ENCODE assay signal across 21 cellular contexts in the genomic region with DNA sequence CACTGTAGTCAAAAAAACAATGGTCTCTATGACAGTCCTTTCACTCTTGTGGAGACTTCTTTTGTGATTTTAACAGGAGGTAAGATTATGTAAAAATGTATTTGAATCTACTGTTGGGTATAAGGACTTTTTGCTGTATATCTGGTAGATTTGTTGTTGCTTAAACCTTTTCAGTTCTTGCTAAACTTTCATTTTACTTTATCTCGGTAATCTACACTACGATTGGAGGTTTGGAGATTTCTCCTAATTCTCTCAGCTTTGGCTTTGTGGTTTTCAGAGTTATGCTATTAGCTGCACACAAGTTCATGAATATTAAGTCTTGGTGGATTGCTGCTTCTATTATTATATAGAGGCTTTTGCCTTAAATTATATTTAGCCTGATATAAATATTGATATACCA.
DNase-seq lines count a peak whose midpoint lies in the region; ATAC-seq and TF ChIP-seq lines count a peak whose summit lies in the region.
"Had no signal": no experiment of that assay in that cellular context is flagged by ENCODE, and none has a peak within 500 bp of the region (broad histone marks: within the 10 kb centered on the region; RNA-seq: fewer than 3 reads in every experiment).

No MANE protein-coding gene starts in this region.

- peak overlapping the region; percentile 41 for H3K4me3 Mint-ChIP-seq in activated CD4-positive, alpha-beta T cell treated with anti-CD3 and anti-CD28 coated beads, Interleukin-2, amount 10 ng/mL, durations not matched to agents 24 days and 14 days
- H3K4me3 Mint-ChIP-seq in activated CD8-positive, alpha-beta T cell treated with anti-CD3 and anti-CD28 coated beads, Interleukin-2, amount 10 ng/mL, durations not matched to agents 7 days and 5 days, result peak overlapping the region; percentile 44
- H3K4me3 Mint-ChIP-seq: CD14-positive monocyte, WTC11 had no signal

- CTCF ChIA-PET in activated CD8-positive, alpha-beta T cell treated with anti-CD3 and anti-CD28 coated beads, Interleukin-2, amount 10 ng/mL, durations not matched to agents 7 days and 5 days (lab: Charles Lee), result interaction anchor here (1.0 kb wide), 1 partner anchor 259 kb away, joined by 3 read pairs; no protein-coding TSS in a partner anchor

- H2AFZ ChIP-seq in osteoblast (ENCODE audit: low read length), result no peak overlapping the region

- POLR2A ChIA-PET in activated CD8-positive, alpha-beta T cell treated with anti-CD3 and anti-CD28 coated beads, Interleukin-2, amount 10 ng/mL, durations not matched to agents 7 days and 5 days (lab: Charles Lee), result no interaction called here

- peak overlapping the region; percentile 62 for H3K27ac ChIP-seq in osteoblast (ENCODE audit: low read depth, low read length)
- H3K27ac ChIP-seq in left ventricle myocardium inferior (replicated peaks), result no peak overlapping the region
- H3K27ac ChIP-seq: prostate gland, upper lobe of right lung had no signal

- H3K4me1 ChIP-seq in osteoblast (ENCODE audit: insufficient read depth, low read length) (peaks cover 68% of the 10 kb centered on the region), left ventricle myocardium inferior (peaks cover 19% of the 10 kb centered on the region)
- H3K4me1 ChIP-seq: prostate gland, upper lobe of right lung had no signal

- no peaks in the 10 kb centered on the region for H3K36me3 ChIP-seq in osteoblast (ENCODE audit: insufficient read depth, low read length)
- no peaks in the 10 kb centered on the region for H3K36me3 ChIP-seq in left ventricle myocardium inferior
- H3K36me3 ChIP-seq: gastroesophageal sphincter, MG63, prostate gland, upper lobe of right lung had no signal

- ATAC-seq in activated CD8-positive, alpha-beta T cell treated with anti-CD3 and anti-CD28 coated beads, Interleukin-2, amount 10 ng/mL, durations not matched to agents 7 days and 5 days, result peak; percentile 51
- ATAC-seq: gastroesophageal sphincter, left ventricle myocardium superior, Panc1, upper lobe of right lung, WTC11 had no signal

- no peak for TF ChIP-seq CTCF in osteoblast (IDR thresholded peaks at IDR 0.05; ENCODE audit: extremely low read depth, low read depth, low read length)
- TF ChIP-seq CTCF in left ventricle myocardium inferior (IDR thresholded peaks at IDR 0.05; ENCODE audit: borderline replicate concordance), result no peak

- peaks cover 15% of the 10 kb centered on the region for H3K79me2 ChIP-seq in osteoblast (ENCODE audit: insufficient read depth, low read length)

- H3K4me1 Mint-ChIP-seq in activated CD4-positive, alpha-beta T cell treated with anti-CD3 and anti-CD28 coated beads, Interleukin-2, amount 10 ng/mL, durations not matched to agents 24 days and 14 days, result peaks cover 30% of the 10 kb centered on the region
- H3K4me1 Mint-ChIP-seq in activated CD8-positive, alpha-beta T cell treated with anti-CD3 and anti-CD28 coated beads, Interleukin-2, amount 10 ng/mL, durations not matched to agents 7 days and 5 days (ENCODE audit: low read depth), result peaks cover 44% of the 10 kb centered on the region

- no peaks in the 10 kb centered on the region for H4K20me1 ChIP-seq in osteoblast (ENCODE audit: insufficient read depth, low read length)

- H3K4me2 ChIP-seq in osteoblast (ENCODE audit: insufficient read depth, low read length), result peak overlapping the region; percentile 61

- H3K9me3 ChIP-seq in osteoblast (ENCODE audit: low read depth, low read length) (no peaks in the 10 kb centered on the region), left ventricle myocardium inferior (replicated peaks) (no peaks in the 10 kb centered on the region)
- H3K9me3 ChIP-seq: gastroesophageal sphincter, MG63, prostate gland, upper lobe of right lung had no signal

- no peak for DNase-seq in activated CD4-positive, alpha-beta T cell treated with anti-CD3 and anti-CD28 coated beads, Interleukin-2, amount 10 ng/mL, durations not matched to agents 24 days and 14 days
- DNase-seq in activated CD4-positive, alpha-beta T cell treated with anti-CD3 and anti-CD28 coated beads for 4 hours, result no peak
- DNase-seq in Jurkat, Clone E6-1 (ENCODE audit: low read depth, low spot score), result peak; percentile 72
- no peak for DNase-seq in activated CD8-positive, alpha-beta T cell treated with anti-CD3 and anti-CD28 coated beads, Interleukin-2, amount 10 ng/mL, durations not matched to agents 7 days and 5 days
- DNase-seq in osteoblast (ENCODE audit: insufficient read length, low spot score, missing footprints), result peak; percentile 6
- no peak for DNase-seq in NCI-H345 treated with DMSO at 0.1 percent for 48 hours (lab: John Stamatoyannopoulos, UW; ENCODE audit: unreplicated experiment)
- DNase-seq in left ventricle myocardium inferior, result no peak
- no peak for DNase-seq in NCI-H774 (lab: John Stamatoyannopoulos, UW)
- DNase-seq: amygdala; DMS79 treated with DMSO at 0.1 percent for 48 hours; left ventricle myocardium superior; MG63; NCI-H187; NCI-H526 treated with DMSO at 0.1 percent for 48 hours; stimulated activated naive CD4-positive, alpha-beta T cell treated with Interleukin-2 at 50 U/mL for 16 hours; upper lobe of right lung had no signal

- H3K9me3 Mint-ChIP-seq in activated CD4-positive, alpha-beta T cell treated with anti-CD3 and anti-CD28 coated beads, Interleukin-2, amount 10 ng/mL, durations not matched to agents 24 days and 14 days, result no peaks in the 10 kb centered on the region
- H3K9me3 Mint-ChIP-seq in activated CD8-positive, alpha-beta T cell treated with anti-CD3 and anti-CD28 coated beads, Interleukin-2, amount 10 ng/mL, durations not matched to agents 7 days and 5 days (ENCODE audit: insufficient read depth), result no peaks in the 10 kb centered on the region
- H3K9me3 Mint-ChIP-seq: CD14-positive monocyte, WTC11 had no signal

- H3K27me3 ChIP-seq in osteoblast (ENCODE audit: insufficient read depth, low read length) (no peaks in the 10 kb centered on the region), left ventricle myocardium inferior (ENCODE audit: low read depth) (no peaks in the 10 kb centered on the region)
- H3K27me3 ChIP-seq: gastroesophageal sphincter, MG63, upper lobe of right lung had no signal

- H3K27ac Mint-ChIP-seq in activated CD4-positive, alpha-beta T cell treated with anti-CD3 and anti-CD28 coated beads, Interleukin-2, amount 10 ng/mL, durations not matched to agents 24 days and 14 days, result peak overlapping the region; percentile 65
- H3K27ac Mint-ChIP-seq in activated CD8-positive, alpha-beta T cell treated with anti-CD3 and anti-CD28 coated beads, Interleukin-2, amount 10 ng/mL, durations not matched to agents 7 days and 5 days, result no peak overlapping the region
- H3K27ac Mint-ChIP-seq: CD14-positive monocyte, WTC11 had no signal

- H3K36me3 Mint-ChIP-seq in activated CD4-positive, alpha-beta T cell treated with anti-CD3 and anti-CD28 coated beads, Interleukin-2, amount 10 ng/mL, durations not matched to agents 24 days and 14 days (ENCODE audit: low read depth), result peaks cover 7% of the 10 kb centered on the region
- H3K36me3 Mint-ChIP-seq in activated CD8-positive, alpha-beta T cell treated with anti-CD3 and anti-CD28 coated beads, Interleukin-2, amount 10 ng/mL, durations not matched to agents 7 days and 5 days (ENCODE audit: low read depth), result peaks cover 5% of the 10 kb centered on the region
- H3K36me3 Mint-ChIP-seq: WTC11 had no signal

- no peak overlapping the region for H3K4me3 ChIP-seq in Jurkat, Clone E6-1 (ENCODE audit: low read length)
- H3K4me3 ChIP-seq in osteoblast (ENCODE audit: insufficient read depth, low read length), result peak overlapping the region; percentile 25
- no peak overlapping the region for H3K4me3 ChIP-seq in left ventricle myocardium inferior
- H3K4me3 ChIP-seq: gastroesophageal sphincter, MG63, prostate gland, upper lobe of right lung had no signal

- intact Hi-C loops in activated CD4-positive, alpha-beta T cell treated with anti-CD3 and anti-CD28 coated beads, Interleukin-2, amount 10 ng/mL, durations not matched to agents 24 days and 14 days (cut with micrococcal nuclease), result loop anchor here (1.0 kb wide), 2 partner anchors 8 to 16 kb away; no protein-coding TSS in a partner anchor
- intact Hi-C loops in left ventricle myocardium inferior (cut with micrococcal nuclease), result no loop called here

- peaks cover 9% of the 10 kb centered on the region for H3K27me3 Mint-ChIP-seq in activated CD4-positive, alpha-beta T cell treated with anti-CD3 and anti-CD28 coated beads, Interleukin-2, amount 10 ng/mL, durations not matched to agents 24 days and 14 days
- H3K27me3 Mint-ChIP-seq in activated CD8-positive, alpha-beta T cell treated with anti-CD3 and anti-CD28 coated beads, Interleukin-2, amount 10 ng/mL, durations not matched to agents 7 days and 5 days (ENCODE audit: low read depth), result peaks cover 2% of the 10 kb centered on the region

Comparison
In these comparisons a context has a peak if more than half of its experiments do, and no peak if none do; other contexts are left out.
1. DNase-seq: peak in Jurkat, Clone E6-1 (single experiment) and osteoblast (single experiment); none in activated CD4-positive, alpha-beta T cell treated with anti-CD3 and anti-CD28 coated beads, Interleukin-2, amount 10 ng/mL, durations not matched to agents 24 days and 14 days (single experiment), activated CD4-positive, alpha-beta T cell treated with anti-CD3 and anti-CD28 coated beads for 4 hours (0 of 2), activated CD8-positive, alpha-beta T cell treated with anti-CD3 and anti-CD28 coated beads, Interleukin-2, amount 10 ng/mL, durations not matched to agents 7 days and 5 days (single experiment), NCI-H345 treated with DMSO at 0.1 percent for 48 hours (single experiment), left ventricle myocardium inferior (single experiment) and NCI-H774 (single experiment).